ENCODE assay signal across 1 cellular context in genomic region chr9:93952119-93952783, GRCh38.
TF ChIP-seq lines count a peak whose summit lies in the region.

No MANE protein-coding gene starts in this region.

TF ChIP-seq in IMR-90, 13 proteins besides CTCF, POLR2A, EP300 and RAD21:
- no peak for TF ChIP-seq MAFK (IDR thresholded peaks at IDR 0.05; ENCODE audit: low read depth, low read length)
- no peak for TF ChIP-seq CEBPB (IDR thresholded peaks at IDR 0.05; ENCODE audit: low read depth, low read length)
- no peak for TF ChIP-seq MAZ (IDR thresholded peaks at IDR 0.05; ENCODE audit: borderline replicate concordance, low read depth, low read length)
- no peak for TF ChIP-seq RFX5 (IDR thresholded peaks at IDR 0.05; ENCODE audit: low read depth, low read length)
- TF ChIP-seq ELK1 (IDR thresholded peaks at IDR 0.05; ENCODE audit: borderline replicate concordance, low read depth, low read length) = no peak
- no peak for TF ChIP-seq USF2 (IDR thresholded peaks at IDR 0.05; ENCODE audit: low read depth, low read length)
- no peak for TF ChIP-seq MXI1 (IDR thresholded peaks at IDR 0.05; ENCODE audit: borderline replicate concordance, low read depth, low read length)
- no peak for TF ChIP-seq SMC3 (IDR thresholded peaks at IDR 0.05; ENCODE audit: low read depth, low read length)
- no peak for TF ChIP-seq NFE2L2 (IDR thresholded peaks at IDR 0.05; ENCODE audit: low read depth, low read length)
- no peak for TF ChIP-seq CHD1 (IDR thresholded peaks at IDR 0.05; ENCODE audit: low read depth, low read length)
- TF ChIP-seq BHLHE40 (IDR thresholded peaks at IDR 0.05; ENCODE audit: low read depth, low read length) = no peak
- TF ChIP-seq FOS (IDR thresholded peaks at IDR 0.05; ENCODE audit: low read depth, low read length) = no peak
- no peak for TF ChIP-seq RCOR1 (IDR thresholded peaks at IDR 0.05; ENCODE audit: insufficient replicate concordance, low read length)
